ENCODE assay signal across 8 cellular contexts in genomic region chr16:88451586-88452484, GRCh38. TPM values are rescaled to one million over a fixed set of nuclear protein-coding genes. Genes with fewer than 3 reads are reported as not detected.
DNase-seq lines count a peak whose midpoint lies in the region; ATAC-seq, FAIRE-seq and TF ChIP-seq lines count a peak whose summit lies in the region.

No MANE protein-coding gene starts in this region.

- H3K4me3 ChIP-seq in MM.1S (ENCODE audit: low read length) = no peak overlapping the region
- peak overlapping the region; percentile 68 for H3K4me3 ChIP-seq in bronchial epithelial cell (ENCODE audit: low read depth, low read length)
- peak overlapping the region; percentile 58 for H3K4me3 ChIP-seq in ovary

- H3K36me3 ChIP-seq in MM.1S (replicated peaks; ENCODE audit: insufficient read depth, low read length) (no peaks in the 10 kb centered on the region), bronchial epithelial cell (ENCODE audit: control insufficient read depth, insufficient read depth, low read length) (no peaks in the 10 kb centered on the region), ovary (no peaks in the 10 kb centered on the region)

- H3K9ac ChIP-seq in MM.1S (ENCODE audit: low read length) = no peak overlapping the region

- ATAC-seq in GM18907 (IDR thresholded peaks at IDR 0.05; ENCODE audit: unreplicated experiment) (no peak), HG02870 (IDR thresholded peaks at IDR 0.05; ENCODE audit: unreplicated experiment) (no peak)

- TF ChIP-seq POLR2A in ovary (IDR thresholded peaks at IDR 0.05) = no peak

- H3K9me2 ChIP-seq in MM.1S (replicated peaks; ENCODE audit: insufficient read depth, low read length) = no peaks in the 10 kb centered on the region

- no peak for TF ChIP-seq CTCF in MM.1S (IDR thresholded peaks at IDR 0.05; ENCODE audit: low read length)
- no peak for TF ChIP-seq CTCF in bronchial epithelial cell (IDR thresholded peaks at IDR 0.05; ENCODE audit: insufficient read depth, low read length, severe bottlenecking)
- no peak for TF ChIP-seq CTCF in ovary (IDR thresholded peaks at IDR 0.05)

- H3K27me3 ChIP-seq in MM.1S (replicated peaks; ENCODE audit: insufficient read depth, low read length) (peaks cover 23% of the 10 kb centered on the region; the same call in 1 of the 2 replicates), bronchial epithelial cell (ENCODE audit: control insufficient read depth, insufficient read depth, low read length) (peaks cover under 1% of the 10 kb centered on the region), ovary (peaks cover 2% of the 10 kb centered on the region)

- intact Hi-C loops in ovary (cut with DNase I) = no loop called here

- H4K20me1 ChIP-seq in MM.1S (ENCODE audit: insufficient read depth, low read length) = no peaks in the 10 kb centered on the region

- H3K27ac ChIP-seq in MM.1S (ENCODE audit: low read length) = no peak overlapping the region
- no peak overlapping the region for H3K27ac ChIP-seq in ovary

- DNase-seq in COLO668 (lab: John Stamatoyannopoulos, UW; ENCODE audit: unreplicated experiment) (peak; percentile 35), MM.1S (no peak), bronchial epithelial cell (ENCODE audit: low read depth) (no peak), ovary (peak in 2 of 5 donors; percentile 52 to 53), epidermal melanocyte (ENCODE audit: insufficient read length, low spot score) (no peak)
- DNase-seq in activated CD4-positive, CD25-positive, alpha-beta regulatory T cell (lab: John Stamatoyannopoulos, UW) = no peak

- TF ChIP-seq EP300 in ovary (IDR thresholded peaks at IDR 0.05) = no peak

- H3F3A ChIP-seq in MM.1S (ENCODE audit: insufficient read depth, low read length) = peaks cover 7% of the 10 kb centered on the region

- 39 to 52% (median 45%) methylated on average over 28 to 30 of the region's 30 CpGs for WGBS in ovary, 3 donors

- no peak for FAIRE-seq in bronchial epithelial cell (lab: Jason Lieb, UNC)

- H2AFZ ChIP-seq in MM.1S (ENCODE audit: low read length) = 0 out of 2 replicates have a peak overlapping the region, but pooled peaks have one; percentile 31

- H3K4me1 ChIP-seq in MM.1S (ENCODE audit: low read length) = peaks cover 6% of the 10 kb centered on the region; the same call in 1 of the 2 replicates
- H3K4me1 ChIP-seq in ovary (ENCODE audit: insufficient read depth) = peaks cover 18% of the 10 kb centered on the region

- H3K9me3 ChIP-seq in MM.1S (replicated peaks; ENCODE audit: insufficient read depth, low read length) (no peaks in the 10 kb centered on the region), ovary (no peaks in the 10 kb centered on the region)

- peak overlapping the region; percentile 65; the same call in 1 of the 2 replicates for H3K4me2 ChIP-seq in MM.1S (ENCODE audit: low read depth, low read length)

- peaks cover 21% of the 10 kb centered on the region for H3K79me2 ChIP-seq in MM.1S (ENCODE audit: low read length)

RNA-seq across cellular contexts. Expression of gene ZFPM1, which starts 1.2 kb away (rescaled TPM):
- 0.79 and 1.7 TPM in 2 replicates for total RNA-seq in bronchial epithelial cell
- total RNA-seq in ovary = 10 to 100 TPM in 1 of 7 donors, 1 to 10 TPM in 5, under 1 TPM in 1; 0.95 to 11.4 (median 4.3) TPM
- 1 to 10 TPM in 1 of 2 donors, under 1 TPM in 1; 0.10 to 1.2 TPM for polyA plus RNA-seq in ovary
